28 cellular contexts compared by ENCODE assay signal in genomic region chrX:153370293-153371055, GRCh38. TPM values are rescaled to one million over a fixed set of nuclear protein-coding genes. Genes with fewer than 3 reads are reported as not detected.
DNase-seq lines count a peak whose midpoint lies in the region; ATAC-seq, FAIRE-seq and TF ChIP-seq lines count a peak whose summit lies in the region.
"Had no signal": no experiment of that assay in that cellular context is flagged by ENCODE, and none has a peak within 500 bp of the region (broad histone marks: within the 10 kb centered on the region; RNA-seq: fewer than 3 reads in every experiment).

No MANE protein-coding gene starts in this region.

- no peaks in the 10 kb centered on the region for H3K36me3 ChIP-seq in osteoblast (ENCODE audit: insufficient read depth, low read length)
- H3K36me3 ChIP-seq in stomach, result no peaks in the 10 kb centered on the region
- H3K36me3 ChIP-seq: left ventricle myocardium inferior, sigmoid colon, thoracic aorta had no signal

- TF ChIP-seq CTCF in coronary artery (IDR thresholded peaks at IDR 0.05) (no peak), osteoblast (IDR thresholded peaks at IDR 0.05; ENCODE audit: extremely low read depth, low read depth, low read length) (no peak), stomach (IDR thresholded peaks at IDR 0.05) (no peak)

- peak; percentile 44 for FAIRE-seq in GM12892 (lab: Jason Lieb, UNC)
- FAIRE-seq: urothelium cell line had no signal

- TF ChIP-seq EP300 in stomach (IDR thresholded peaks at IDR 0.05), result no peak

- H3K27me3 ChIP-seq in osteoblast (ENCODE audit: insufficient read depth, low read length), result peaks cover 7% of the 10 kb centered on the region
- peaks cover 0 to 5% (median 0%) of the 10 kb centered on the region in 3 donors for H3K27me3 ChIP-seq in stomach
- H3K27me3 ChIP-seq: sigmoid colon had no signal

- DNase-seq in GM12892 (ENCODE audit: insufficient read length), result no peak
- DNase-seq in LHCN-M2 (ENCODE audit: low read depth), result peak; percentile 10
- DNase-seq in coronary artery (ENCODE audit: low spot score), result peak; percentile 26
- DNase-seq in osteoblast (ENCODE audit: insufficient read length, low spot score, missing footprints), result peak; percentile 8
- DNase-seq in Right ventricle myocardium superior, result no peak
- no peak for DNase-seq in stomach
- DNase-seq: anterior cingulate cortex; DMS79; islet precursor cell; left ventricle myocardium inferior; MM.1S; NCI-H1417 treated with DMSO at 0.1 percent for 48 hours; NCI-H2081; NCI-H345; NCI-H82; OCI-M1; psoas muscle; sigmoid colon; SK-N-SH; stimulated activated naive CD4-positive, alpha-beta T cell treated with Interleukin-2 at 50 U/mL for 16 hours; T-helper 17 cell had no signal

- TF ChIP-seq POLR2A in GM12892 (IDR thresholded peaks at IDR 0.05; ENCODE audit: low read depth, low read length) (no peak), stomach (IDR thresholded peaks at IDR 0.05) (no peak)

- H3K4me3 ChIP-seq in coronary artery (no peak overlapping the region), osteoblast (ENCODE audit: insufficient read depth, low read length) (no peak overlapping the region), stomach (no peak overlapping the region)
- H3K4me3 ChIP-seq: left ventricle myocardium inferior, psoas muscle, sigmoid colon, thoracic aorta had no signal

- no peaks in the 10 kb centered on the region for H3K9me3 ChIP-seq in osteoblast (ENCODE audit: low read depth, low read length)
- peaks cover 0 to 3% (median 0%) of the 10 kb centered on the region in 4 donors for H3K9me3 ChIP-seq in stomach
- H3K9me3 ChIP-seq: left ventricle myocardium inferior, psoas muscle, sigmoid colon, SK-N-SH, thoracic aorta had no signal

- intact Hi-C loops in Right ventricle myocardium superior (cut with DNase I), result no loop called here
- intact Hi-C loops in stomach (cut with DNase I; ENCODE audit: low total_unique reads), result no loop called here

- WGBS in stomach, 5 donors, result 55 to 67% (median 62%) methylated on average over 7 to 8 of the region's 8 CpGs

- no peaks in the 10 kb centered on the region for H4K20me1 ChIP-seq in osteoblast (ENCODE audit: insufficient read depth, low read length)

- ATAC-seq in HG03135 (IDR thresholded peaks at IDR 0.05; ENCODE audit: unreplicated experiment) (no peak), Right ventricle myocardium superior (ENCODE audit: poor library complexity) (no peak)
- ATAC-seq: psoas muscle, T-helper 17 cell had no signal

- no peaks in the 10 kb centered on the region for H3K79me2 ChIP-seq in osteoblast (ENCODE audit: insufficient read depth, low read length)

- no peak overlapping the region for H2AFZ ChIP-seq in osteoblast (ENCODE audit: low read length)

- H3K27ac ChIP-seq in coronary artery, result no peak overlapping the region
- H3K27ac ChIP-seq in osteoblast (ENCODE audit: low read depth, low read length), result no peak overlapping the region
- H3K27ac ChIP-seq in stomach, result no peak overlapping the region
- H3K27ac ChIP-seq: C4-2B, left ventricle myocardium inferior, psoas muscle, sigmoid colon, thoracic aorta had no signal

- H3K4me1 ChIP-seq in osteoblast (ENCODE audit: insufficient read depth, low read length) (no peaks in the 10 kb centered on the region), stomach (no peaks in the 10 kb centered on the region)
- H3K4me1 ChIP-seq: left ventricle myocardium inferior, psoas muscle, sigmoid colon had no signal

- H3K4me2 ChIP-seq in osteoblast (ENCODE audit: insufficient read depth, low read length), result no peak overlapping the region
- H3K4me2 ChIP-seq: SK-N-SH had no signal

RNA-seq across cellular contexts. Expression of gene PNMA6E, which starts 30.7 kb away (rescaled TPM):
- not detected for polyA plus RNA-seq in GM12892 (2012; ENCODE audit: missing spikeins)
- total RNA-seq in LHCN-M2 (2014; rRNA removed) (not detected in 2 replicates), osteoblast (not detected in 2 replicates), Right ventricle myocardium superior (not detected), stomach (not detected)
- not detected for polyA plus RNA-seq in LHCN-M2 (2012)
- polyA plus RNA-seq in stomach, result not detected
- total RNA-seq: cardiac septum, left ventricle myocardium inferior, mesenteric fat pad, myocyte, psoas muscle, sigmoid colon, T-helper 17 cell, thoracic aorta had no signal
- polyA plus RNA-seq: psoas muscle, sigmoid colon, SK-N-SH had no signal

RNA-seq across cellular contexts. Expression of gene ZNF275, which starts 36.5 kb away (rescaled TPM):
- 6.8 TPM for polyA plus RNA-seq in GM12892 (2012; ENCODE audit: missing spikeins)
- 6.6 and 9.0 TPM in 2 replicates for total RNA-seq in LHCN-M2 (2014; rRNA removed)
- 4.3 TPM for polyA plus RNA-seq in LHCN-M2 (2012)
- 11.2 and 12.1 TPM in 2 replicates for total RNA-seq in osteoblast
- 5.1 TPM for total RNA-seq in Right ventricle myocardium superior
- 10 to 100 TPM in 3 of 5 donors, 1 to 10 TPM in 1, under 1 TPM in 1; 0.87 to 13.4 (median 10.3) TPM for total RNA-seq in stomach
- polyA plus RNA-seq in stomach, result 1 to 10 TPM; 2.4 to 4.6 (median 2.8) TPM

RNA-seq across cellular contexts. Expression of gene ZFP92, which starts 40.8 kb away (rescaled TPM):
- polyA plus RNA-seq in GM12892 (2012; ENCODE audit: missing spikeins), result 0.91 TPM
- total RNA-seq in LHCN-M2 (2014; rRNA removed), result not detected in 2 replicates
- polyA plus RNA-seq in LHCN-M2 (2012), result not detected
- total RNA-seq in osteoblast, result under 0.01 TPM in 1 of 2 replicates, not detected in the other
- 0.65 TPM for total RNA-seq in Right ventricle myocardium superior
- under 1 TPM in 2 of 5 donors, not detected in 3; under 0.01 to 0.92 TPM for total RNA-seq in stomach
- polyA plus RNA-seq in stomach, result under 1 TPM; 0.13 to 0.75 (median 0.31) TPM
- total RNA-seq: myocyte had no signal

RNA-seq across cellular contexts. Expression of gene PNMA6F, which starts 48.9 kb away (rescaled TPM):
- polyA plus RNA-seq in GM12892 (2012; ENCODE audit: missing spikeins), result not detected
- total RNA-seq in LHCN-M2 (2014; rRNA removed) (not detected in 2 replicates), osteoblast (not detected in 2 replicates), Right ventricle myocardium superior (not detected), stomach (not detected)
- not detected for polyA plus RNA-seq in LHCN-M2 (2012)
- not detected for polyA plus RNA-seq in stomach
- total RNA-seq: cardiac septum, left ventricle myocardium inferior, mesenteric fat pad, myocyte, psoas muscle, sigmoid colon, T-helper 17 cell, thoracic aorta had no signal
- polyA plus RNA-seq: psoas muscle, sigmoid colon, SK-N-SH had no signal

Comparison
In these comparisons a context has a peak if more than half of its experiments do, and no peak if none do; other contexts are left out.
1. DNase-seq: peak in LHCN-M2 (single experiment), coronary artery (single experiment) and osteoblast (single experiment); none in GM12892 (single experiment), Right ventricle myocardium superior (single experiment) and stomach (single experiment).